Comparison of ENCODE assay signal across 8 cellular contexts in the genomic region with DNA sequence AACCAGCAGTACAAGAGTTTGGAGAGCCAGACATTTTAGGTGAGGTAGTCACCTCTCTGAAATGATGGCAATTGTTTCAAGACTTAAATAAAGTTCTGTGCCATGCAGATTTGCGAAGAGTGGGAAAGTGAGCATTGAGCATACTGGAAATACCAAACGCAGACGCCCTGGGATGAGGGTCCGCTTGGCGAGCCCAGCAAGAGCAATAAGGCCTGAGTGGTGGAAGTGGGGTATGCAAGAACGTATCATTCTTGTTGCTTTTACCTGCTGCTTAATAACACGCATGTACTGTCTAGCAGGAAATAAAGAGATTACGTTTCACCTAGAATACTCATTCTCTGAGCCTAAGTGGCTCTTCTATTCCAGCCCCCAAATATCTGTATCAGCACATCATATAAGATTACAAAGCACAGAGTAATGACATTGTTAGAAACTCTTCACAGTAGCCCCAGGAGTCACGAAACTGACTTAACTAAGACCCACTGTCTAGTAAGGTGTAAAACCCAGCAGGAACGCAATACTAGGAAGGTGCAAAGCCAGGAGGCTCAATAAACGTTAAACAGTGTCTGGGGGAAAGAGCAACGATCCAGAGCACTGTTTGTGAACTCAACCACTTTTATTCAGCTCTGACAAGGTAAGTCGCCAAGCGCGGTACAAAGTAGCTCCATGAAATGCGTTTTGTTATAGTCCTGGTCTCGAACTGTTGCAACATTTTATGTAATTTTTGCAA. TPM values are rescaled to one million over a fixed set of nuclear protein-coding genes. Genes with fewer than 3 reads are reported as not detected.
A peak's percentile ranks its signal among the peaks of the same experiment; 100 is the strongest.
DNase-seq lines count a peak whose midpoint lies in the region; ATAC-seq and FAIRE-seq lines count a peak whose summit lies in the region.

No MANE protein-coding gene starts in this region.

- peak; percentile 76 for FAIRE-seq in islet of Langerhans (lab: Jason Lieb, UNC)

- H3K36me3 ChIP-seq in CD4-positive, CD25-positive, alpha-beta regulatory T cell (ENCODE audit: control insufficient read depth, insufficient read depth, low read length): no peaks in the 10 kb centered on the region
- H3K36me3 ChIP-seq in Karpas-422 (ENCODE audit: insufficient read depth, low read length): no peaks in the 10 kb centered on the region

- H3K27me3 ChIP-seq in CD4-positive, CD25-positive, alpha-beta regulatory T cell (ENCODE audit: control insufficient read depth, insufficient read depth, low read length): no peaks in the 10 kb centered on the region
- no peaks in the 10 kb centered on the region for H3K27me3 ChIP-seq in Karpas-422 (ENCODE audit: low read length)

- H3K4me2 ChIP-seq in Karpas-422 (ENCODE audit: low read depth, low read length, poor library complexity, severe bottlenecking): peak overlapping the region; percentile 95

- peaks cover 33% of the 10 kb centered on the region for H3K4me1 ChIP-seq in CD4-positive, CD25-positive, alpha-beta regulatory T cell (ENCODE audit: control insufficient read depth, insufficient read depth, low read length, poor library complexity, severe bottlenecking)
- peaks cover 61% of the 10 kb centered on the region for H3K4me1 ChIP-seq in Karpas-422 (ENCODE audit: low read length)

- no peaks in the 10 kb centered on the region for H4K20me1 ChIP-seq in Karpas-422 (ENCODE audit: insufficient read depth, low read depth, low read length)

- peak overlapping the region; percentile 91 for H3K9ac ChIP-seq in Karpas-422 (ENCODE audit: low read length)

- peak overlapping the region; percentile 76 to 99 (median 96) for H3K4me3 Mint-ChIP-seq in CD4-positive, CD25-positive, alpha-beta regulatory T cell
- H3K4me3 Mint-ChIP-seq in activated naive CD8-positive, alpha-beta T cell treated with anti-CD3 and anti-CD28 coated beads, Interleukin-2, amount 50 U/mL, for 24 hours: peak overlapping the region; percentile 88
- peak overlapping the region; percentile 90 to 95 for H3K4me3 Mint-ChIP-seq in stimulated activated naive CD8-positive, alpha-beta T cell treated with anti-CD3 and anti-CD28 coated beads, Interleukin-15, amount 100 ng/mL, for 72 hours

- peak in 2 of 3 donors; percentile 42 to 59 for DNase-seq in CD4-positive, CD25-positive, alpha-beta regulatory T cell
- DNase-seq in Karpas-422 (peak; percentile 81), HuH-7.5 (ENCODE audit: low spot score) (no peak), NCI-H446 treated with DMSO at 0.1 percent for 48 hours (lab: John Stamatoyannopoulos, UW) (no peak)
- no peak for DNase-seq in activated naive CD8-positive, alpha-beta T cell treated with anti-CD3 and anti-CD28 coated beads, Interleukin-2, amount 50 U/mL, for 24 hours
- DNase-seq in stimulated activated naive CD8-positive, alpha-beta T cell treated with anti-CD3 and anti-CD28 coated beads, Interleukin-15, amount 100 ng/mL, for 72 hours: no peak

- H3K4me1 Mint-ChIP-seq in CD4-positive, CD25-positive, alpha-beta regulatory T cell: peaks cover 30 to 42% (median 36%) of the 10 kb centered on the region in 4 donors
- H3K4me1 Mint-ChIP-seq in activated naive CD8-positive, alpha-beta T cell treated with anti-CD3 and anti-CD28 coated beads, Interleukin-2, amount 50 U/mL, for 24 hours: peaks cover 30% of the 10 kb centered on the region
- peaks cover 21% of the 10 kb centered on the region for H3K4me1 Mint-ChIP-seq in stimulated activated naive CD8-positive, alpha-beta T cell treated with anti-CD3 and anti-CD28 coated beads, Interleukin-15, amount 100 ng/mL, for 72 hours

- peak overlapping the region; percentile 99 for H3K27ac Mint-ChIP-seq in CD4-positive, CD25-positive, alpha-beta regulatory T cell
- H3K27ac Mint-ChIP-seq in activated naive CD8-positive, alpha-beta T cell treated with anti-CD3 and anti-CD28 coated beads, Interleukin-2, amount 50 U/mL, for 24 hours: peak overlapping the region; percentile 96
- H3K27ac Mint-ChIP-seq in stimulated activated naive CD8-positive, alpha-beta T cell treated with anti-CD3 and anti-CD28 coated beads, Interleukin-15, amount 100 ng/mL, for 72 hours: peak overlapping the region; percentile 98 to 99

- H3K27ac ChIP-seq in CD4-positive, CD25-positive, alpha-beta regulatory T cell (ENCODE audit: insufficient read depth, low read length, poor library complexity, severe bottlenecking): peak overlapping the region; percentile 95
- H3K27ac ChIP-seq in Karpas-422 (ENCODE audit: low read length): peak overlapping the region; percentile 92

- peak overlapping the region; percentile 91 for H3K4me3 ChIP-seq in CD4-positive, CD25-positive, alpha-beta regulatory T cell (ENCODE audit: low read depth, low read length)
- peak overlapping the region; percentile 75 for H3K4me3 ChIP-seq in Karpas-422 (ENCODE audit: low read length)

- H3K9me3 Mint-ChIP-seq in CD4-positive, CD25-positive, alpha-beta regulatory T cell: peaks cover 0 to 6% (median 0%) of the 10 kb centered on the region in 7 donors
- H3K9me3 Mint-ChIP-seq in activated naive CD8-positive, alpha-beta T cell treated with anti-CD3 and anti-CD28 coated beads, Interleukin-2, amount 50 U/mL, for 24 hours: peaks cover 5% of the 10 kb centered on the region
- peaks cover 4 to 11% of the 10 kb centered on the region in 2 donors for H3K9me3 Mint-ChIP-seq in stimulated activated naive CD8-positive, alpha-beta T cell treated with anti-CD3 and anti-CD28 coated beads, Interleukin-15, amount 100 ng/mL, for 72 hours

- H3K9me3 ChIP-seq in CD4-positive, CD25-positive, alpha-beta regulatory T cell (ENCODE audit: control insufficient read depth in 2 of 2, low read length in 2 of 2): no peaks in the 10 kb centered on the region
- H3K9me3 ChIP-seq in Karpas-422 (ENCODE audit: low read length): no peaks in the 10 kb centered on the region

- H3K27me3 Mint-ChIP-seq in CD4-positive, CD25-positive, alpha-beta regulatory T cell: peaks cover 13% of the 10 kb centered on the region
- peaks cover 2% of the 10 kb centered on the region for H3K27me3 Mint-ChIP-seq in activated naive CD8-positive, alpha-beta T cell treated with anti-CD3 and anti-CD28 coated beads, Interleukin-2, amount 50 U/mL, for 24 hours
- H3K27me3 Mint-ChIP-seq in stimulated activated naive CD8-positive, alpha-beta T cell treated with anti-CD3 and anti-CD28 coated beads, Interleukin-15, amount 100 ng/mL, for 72 hours: peaks cover 3% of the 10 kb centered on the region

- H3K79me2 ChIP-seq in Karpas-422 (ENCODE audit: low read length): peaks cover 41% of the 10 kb centered on the region

- peak in 1 of 2 donors; percentile 7 for ATAC-seq in CD4-positive, CD25-positive, alpha-beta regulatory T cell (ENCODE audit: low read depth in 2 of 2)
- no peak for ATAC-seq in activated naive CD8-positive, alpha-beta T cell treated with anti-CD3 and anti-CD28 coated beads, Interleukin-2, amount 50 U/mL, for 24 hours
- no peak for ATAC-seq in stimulated activated naive CD8-positive, alpha-beta T cell treated with anti-CD3 and anti-CD28 coated beads, Interleukin-15, amount 100 ng/mL, for 72 hours
- no peak for ATAC-seq in GM21723 (IDR thresholded peaks at IDR 0.05; ENCODE audit: unreplicated experiment)

- H3K9me2 ChIP-seq in Karpas-422 (replicated peaks; ENCODE audit: insufficient read depth, low read length): no peaks in the 10 kb centered on the region

- H2AFZ ChIP-seq in Karpas-422 (ENCODE audit: low read length): no peak overlapping the region; the same call in 1 of the 2 replicates

- H3K36me3 Mint-ChIP-seq in CD4-positive, CD25-positive, alpha-beta regulatory T cell: no peaks in the 10 kb centered on the region
- H3K36me3 Mint-ChIP-seq in activated naive CD8-positive, alpha-beta T cell treated with anti-CD3 and anti-CD28 coated beads, Interleukin-2, amount 50 U/mL, for 24 hours (ENCODE audit: low read depth): peaks cover 5% of the 10 kb centered on the region

RNA-seq across cellular contexts. Expression of gene RCBTB2, which starts 1.3 kb away (rescaled TPM):
- 21.8 TPM for total RNA-seq in CD4-positive, CD25-positive, alpha-beta regulatory T cell
- polyA plus RNA-seq in CD4-positive, CD25-positive, alpha-beta regulatory T cell: 10 to 100 TPM; 24.3 to 32.5 (median 27.3) TPM
- 20.2 and 25.6 TPM in 2 replicates for total RNA-seq in Karpas-422 (2014; rRNA removed; shearing (Covaris generic); ENCODE audit: low replicate concordance)

Comparison
In these comparisons a context has a peak if more than half of its experiments do, and no peak if none do; other contexts are left out.
1. DNase-seq: peak in CD4-positive, CD25-positive, alpha-beta regulatory T cell (2 of 3) and Karpas-422 (single experiment); none in activated naive CD8-positive, alpha-beta T cell treated with anti-CD3 and anti-CD28 coated beads, Interleukin-2, amount 50 U/mL, for 24 hours (single experiment), stimulated activated naive CD8-positive, alpha-beta T cell treated with anti-CD3 and anti-CD28 coated beads, Interleukin-15, amount 100 ng/mL, for 72 hours (0 of 2), HuH-7.5 (single experiment) and NCI-H446 treated with DMSO at 0.1 percent for 48 hours (single experiment).
2. Peak in every context shown above with its lines, with median percentiles within 50 percentile points of each other: H3K27ac Mint-ChIP-seq and H3K4me3 Mint-ChIP-seq.